15 cellular contexts compared by ENCODE assay signal in the genomic region with DNA sequence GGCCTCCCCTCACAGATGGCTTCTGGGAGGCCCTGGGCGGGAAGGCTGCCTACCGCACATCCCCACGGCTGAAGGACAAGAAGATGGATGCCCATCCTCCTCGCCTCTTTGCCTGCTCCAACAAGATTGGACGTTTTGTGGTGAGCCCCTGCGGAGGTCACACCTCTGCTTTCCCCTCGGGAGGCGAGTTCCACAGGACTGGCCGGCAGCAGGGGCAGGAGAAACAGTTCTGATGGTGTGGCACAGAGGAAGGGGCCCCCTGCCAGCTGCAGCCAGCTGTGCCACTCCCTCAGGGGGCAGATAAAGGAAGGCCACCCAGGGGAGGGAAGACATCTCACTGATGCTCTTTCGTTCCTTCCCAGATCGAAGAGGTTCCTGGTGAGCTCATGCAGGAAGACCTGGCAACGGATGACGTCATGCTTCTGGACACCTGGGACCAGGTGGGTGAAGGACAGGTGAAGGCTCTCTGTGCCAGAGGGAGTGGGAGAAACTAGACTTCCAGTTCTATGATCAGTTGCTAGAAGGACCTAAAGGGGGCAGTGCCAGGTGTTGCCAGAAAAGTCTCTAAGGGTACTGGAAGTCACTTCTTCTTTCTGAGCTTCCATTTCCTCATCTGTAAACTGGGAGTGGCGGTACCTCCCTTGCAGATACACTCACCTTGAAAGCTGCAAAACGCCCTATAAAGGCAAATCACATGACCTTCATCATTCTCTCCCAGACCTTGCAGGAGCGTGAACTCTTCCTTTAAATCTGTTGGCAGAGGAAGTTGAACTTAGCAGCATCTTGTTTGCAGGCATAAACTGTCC. TPM values are rescaled to one million over a fixed set of nuclear protein-coding genes. Genes with fewer than 3 reads are reported as not detected.
DNase-seq lines count a peak whose midpoint lies in the region; ATAC-seq and TF ChIP-seq lines count a peak whose summit lies in the region.
"Had no signal": no experiment of that assay in that cellular context is flagged by ENCODE, and none has a peak within 500 bp of the region (broad histone marks: within the 10 kb centered on the region; RNA-seq: fewer than 3 reads in every experiment).

No MANE protein-coding gene starts in this region.

- H2BK5ac ChIP-seq in neuronal stem cell (ENCODE audit: low read length) = no peak overlapping the region

- no peak overlapping the region for H4K8ac ChIP-seq in neuronal stem cell (ENCODE audit: low read depth, low read length)

- H3K27me3 ChIP-seq in heart right ventricle (no peaks in the 10 kb centered on the region), neuronal stem cell (ENCODE audit: control insufficient read depth in 3 of 3, insufficient read depth in 3 of 3, low read depth in 1 of 3, low read length in 3 of 3) (no peaks in the 10 kb centered on the region), uterus (no peaks in the 10 kb centered on the region)

- peaks cover 29 to 98% (median 58%) of the 10 kb centered on the region in 9 donors for H3K4me1 ChIP-seq in heart right ventricle
- peaks cover 11 to 12% of the 10 kb centered on the region in 2 donors for H3K4me1 ChIP-seq in neuronal stem cell (ENCODE audit: control insufficient read depth in 2 of 2, insufficient read depth in 1 of 2, low read depth in 1 of 2, low read length in 2 of 2)
- H3K4me1 ChIP-seq in uterus = peaks cover 0 to 15% of the 10 kb centered on the region in 2 donors

- H3K4me2 ChIP-seq in neuronal stem cell (ENCODE audit: insufficient read depth, low read length, poor library complexity, severe bottlenecking) = no peak overlapping the region
- H3K4me2 ChIP-seq: SK-N-SH had no signal

- H2BK12ac ChIP-seq in neuronal stem cell (ENCODE audit: low read length) = no peak overlapping the region

- DNase-seq in heart right ventricle (no peak), cardiac septum (ENCODE audit: low spot score) (no peak), neuronal stem cell (ENCODE audit: low spot score) (no peak), uterus (no peak), SHP77 treated with DMSO at 0.1 percent for 48 hours (lab: John Stamatoyannopoulos, UW) (no peak)
- no peak for DNase-seq in activated CD4-positive, alpha-beta T cell treated with anti-CD3 and anti-CD28 coated beads, Interleukin-2, amount 50 U/mL, for 1 hour
- DNase-seq: activated CD8-positive, alpha-beta memory T cell treated with anti-CD3 and anti-CD28 coated beads, Interleukin-2, amount 10 ng/mL, durations not matched to agents 7 days and 5 days; Calu3; naive thymus-derived CD4-positive, alpha-beta T cell; NCI-H1105 treated with DMSO at 0.1 percent for 48 hours; NCI-H2227 treated with DMSO at 0.1 percent for 48 hours; SK-N-SH; stimulated activated CD4-positive, alpha-beta T cell treated with anti-CD3 and anti-CD28 coated beads, Interleukin-2, amount 100 ng/mL, for 48 hours had no signal

- no peak overlapping the region for H2AK5ac ChIP-seq in neuronal stem cell (ENCODE audit: low read depth, low read length)

- TF ChIP-seq POLR2A in uterus (IDR thresholded peaks at IDR 0.05) = no peak

- H4K91ac ChIP-seq in neuronal stem cell (ENCODE audit: low read depth, low read length, poor library complexity) = no peak overlapping the region

- no peak overlapping the region for H2BK120ac ChIP-seq in neuronal stem cell (ENCODE audit: low read depth, low read length)

- H2BK15ac ChIP-seq in neuronal stem cell (ENCODE audit: low read length) = no peak overlapping the region

- H3K4me3 ChIP-seq in heart right ventricle (no peak overlapping the region), neuronal stem cell (ENCODE audit: low read length in 2 of 2) (no peak overlapping the region), uterus (no peak overlapping the region)

- H3K23ac ChIP-seq in neuronal stem cell (ENCODE audit: low read depth, low read length, poor library complexity) = peak overlapping the region; percentile 26

- no peak overlapping the region for H3K18ac ChIP-seq in neuronal stem cell (ENCODE audit: low read length)

- H3K27ac ChIP-seq in heart right ventricle (peak overlapping the region; percentile 19 to 98 (median 92)), cingulate gyrus (ENCODE audit: low read depth, low read length) (peak overlapping the region; percentile 1), neuronal stem cell (replicated peaks; ENCODE audit: low read length) (no peak overlapping the region), uterus (peak overlapping the region; percentile 82 to 98)

- H3K14ac ChIP-seq in neuronal stem cell (ENCODE audit: low read length) = no peak overlapping the region

- H3K9me3 ChIP-seq in heart right ventricle = no peaks in the 10 kb centered on the region
- H3K9me3 ChIP-seq in neuronal stem cell (replicated peaks in 1 of 2; ENCODE audit: control insufficient read depth in 2 of 2, insufficient read depth in 1 of 2, low read depth in 1 of 2, low read length in 2 of 2) = no peaks in the 10 kb centered on the region
- H3K9me3 ChIP-seq in uterus = no peaks in the 10 kb centered on the region
- H3K9me3 ChIP-seq: SK-N-SH had no signal

- H2AFZ ChIP-seq in neuronal stem cell (ENCODE audit: low read length) = no peak overlapping the region

- H3K79me1 ChIP-seq in neuronal stem cell (ENCODE audit: low read depth, low read length) = no peaks in the 10 kb centered on the region

- no peak for ATAC-seq in heart right ventricle
- no peak for ATAC-seq in GM19463 (IDR thresholded peaks at IDR 0.05; ENCODE audit: unreplicated experiment)
- ATAC-seq: activated CD8-positive, alpha-beta memory T cell treated with anti-CD3 and anti-CD28 coated beads, Interleukin-2, amount 10 ng/mL, durations not matched to agents 7 days and 5 days; naive thymus-derived CD4-positive, alpha-beta T cell had no signal

- intact Hi-C loops in heart right ventricle (cut with DNase I) (loop anchor here in 2 of 10 donors (5.0 to 10.0 kb wide), 2 partner anchors 42 to 46 kb away; a partner anchor contains a TSS), cardiac septum (cut with DNase I) (no loop called here), uterus (cut with DNase I; ENCODE audit: low total_unique reads) (loop anchor here (10.0 kb wide), 1 partner anchor 46 kb away; a partner anchor contains a TSS)

- H3K36me3 ChIP-seq in heart right ventricle (peaks cover 0 to 100% (median 82%) of the 10 kb centered on the region in 9 donors), neuronal stem cell (replicated peaks in 1 of 2; ENCODE audit: control insufficient read depth in 2 of 2, insufficient read depth in 2 of 2, low read length in 2 of 2) (peaks cover 3 to 24% of the 10 kb centered on the region in 2 donors), uterus (no peaks in the 10 kb centered on the region)

- WGBS in heart right ventricle, 2 donors = 81 to 83% methylated on average over 16 of the region's 16 CpGs
- WGBS in neuronal stem cell (ENCODE audit: extremely low coverage in 2 of 2, insufficient read length in 2 of 2, insufficient replicate concordance in 1 of 2), 2 donors = no CpG with 5 or more reads among the region's 16 CpGs

- no peak overlapping the region for H3K4ac ChIP-seq in neuronal stem cell (ENCODE audit: low read length)

- no peak overlapping the region for H3K9ac ChIP-seq in neuronal stem cell (ENCODE audit: low read depth, low read length, poor library complexity)
- H3K9ac ChIP-seq: SK-N-SH had no signal

- TF ChIP-seq CTCF in heart right ventricle (IDR thresholded peaks at IDR 0.05) = no peak
- TF ChIP-seq CTCF in uterus (IDR thresholded peaks at IDR 0.05) = no peak

RNA-seq across cellular contexts. Expression of a gene that starts 41.0 kb away (rescaled TPM):
- total RNA-seq in heart right ventricle (100 to 1,000 TPM; 104 to 389 (median 181) TPM), cardiac septum (191 TPM), uterus (100 to 1,000 TPM; 143 to 299 (median 158) TPM)
- 100 to 1,000 TPM; 146 to 203 TPM for polyA plus RNA-seq in heart right ventricle
- polyA plus RNA-seq in neuronal stem cell (2013, experiment 1 of 2) = 29.9 TPM
- 33.0 TPM for polyA plus RNA-seq in neuronal stem cell (2013, experiment 2 of 2)
